8 cellular contexts compared by ENCODE assay signal in genomic region chr17:43832168-43832975, GRCh38. TPM values are rescaled to one million over a fixed set of nuclear protein-coding genes. Genes with fewer than 3 reads are reported as not detected.
DNase-seq lines count a peak whose midpoint lies in the region; ATAC-seq and TF ChIP-seq lines count a peak whose summit lies in the region.

No MANE protein-coding gene starts in this region.

- peak; percentile 32 to 44 for ATAC-seq in activated naive CD4-positive, alpha-beta T cell treated with anti-CD3 and anti-CD28 coated beads, Interleukin-2, amount 50 U/mL, for 72 hours
- ATAC-seq in left cardiac atrium = peak; percentile 69 to 79
- ATAC-seq in GM18519 (IDR thresholded peaks at IDR 0.05; ENCODE audit: low FRiP score, unreplicated experiment) = no peak
- no peak for ATAC-seq in GM18870 (IDR thresholded peaks at IDR 0.05; ENCODE audit: unreplicated experiment)

- peaks cover 9% of the 10 kb centered on the region; the same call in 1 of the 2 replicates for H3K4me1 ChIP-seq in ES-I3 (ENCODE audit: insufficient read depth, low read length)

- H3K4me3 Mint-ChIP-seq in progenitor cell of endocrine pancreas (ENCODE audit: low read depth) = peak overlapping the region; percentile 75

- peaks cover 5% of the 10 kb centered on the region; the same call in 1 of the 2 replicates for H3K9me3 ChIP-seq in ES-I3 (ENCODE audit: control insufficient read depth, insufficient read depth, low read length)

- DNase-seq in NCI-H1105 (lab: John Stamatoyannopoulos, UW) (peak; percentile 27), left cardiac atrium (peak; percentile 58), progenitor cell of endocrine pancreas (ENCODE audit: low spot score, unreplicated experiment) (peak; percentile 35), activated gamma-delta T cell (lab: John Stamatoyannopoulos, UW) (no peak)
- no peak for DNase-seq in activated naive CD4-positive, alpha-beta T cell treated with anti-CD3 and anti-CD28 coated beads, Interleukin-2, amount 50 U/mL, for 72 hours (ENCODE audit: low spot score in 2 of 2)

- H3K9ac ChIP-seq in ES-I3 (ENCODE audit: low read depth, low read length) = peak overlapping the region; percentile 91; the same call in 1 of the 2 replicates

- peaks cover 18% of the 10 kb centered on the region for H3K4me1 Mint-ChIP-seq in progenitor cell of endocrine pancreas (ENCODE audit: low read depth)

- no peaks in the 10 kb centered on the region for H3K36me3 ChIP-seq in ES-I3 (ENCODE audit: insufficient read depth, low read length)

- H3K27ac Mint-ChIP-seq in activated naive CD4-positive, alpha-beta T cell treated with anti-CD3 and anti-CD28 coated beads, Interleukin-2, amount 50 U/mL, for 72 hours = no peak overlapping the region
- no peak overlapping the region for H3K27ac Mint-ChIP-seq in progenitor cell of endocrine pancreas

- H3K27me3 Mint-ChIP-seq in progenitor cell of endocrine pancreas = peaks cover 31% of the 10 kb centered on the region

- H3K9me3 Mint-ChIP-seq in activated naive CD4-positive, alpha-beta T cell treated with anti-CD3 and anti-CD28 coated beads, Interleukin-2, amount 50 U/mL, for 72 hours = no peaks in the 10 kb centered on the region
- H3K9me3 Mint-ChIP-seq in progenitor cell of endocrine pancreas (ENCODE audit: low read depth) = peaks cover 5% of the 10 kb centered on the region

- no peak for TF ChIP-seq CTCF in progenitor cell of endocrine pancreas (IDR thresholded peaks at IDR 0.05; ENCODE audit: unreplicated experiment)

- intact Hi-C loops in left cardiac atrium (cut with DNase I) = loop anchor here in 1 of 2 donors (5.0 kb wide), 1 partner anchor 55 kb away; the partner anchor contains the start of gene DUSP3

- H3K36me3 Mint-ChIP-seq in activated naive CD4-positive, alpha-beta T cell treated with anti-CD3 and anti-CD28 coated beads, Interleukin-2, amount 50 U/mL, for 72 hours = peaks cover 0 to 6% of the 10 kb centered on the region in 2 donors
- peaks cover 5% of the 10 kb centered on the region for H3K36me3 Mint-ChIP-seq in progenitor cell of endocrine pancreas (ENCODE audit: insufficient read depth)

RNA-seq across cellular contexts. Expression of gene MPP3, which starts 0.6 kb away (rescaled TPM):
- total RNA-seq in activated naive CD4-positive, alpha-beta T cell treated with anti-CD3 and anti-CD28 coated beads, Interleukin-2, amount 50 U/mL, for 72 hours = under 1 TPM in 1 of 2 donors, not detected in 1; 0.99 TPM
- total RNA-seq in left cardiac atrium (10 to 100 TPM; 30.7 to 74.2 TPM), progenitor cell of endocrine pancreas (12.6 and 13.2 TPM in 2 replicates)

RNA-seq across cellular contexts. Expression of gene CD300LG, which starts 14.6 kb away (rescaled TPM):
- total RNA-seq in activated naive CD4-positive, alpha-beta T cell treated with anti-CD3 and anti-CD28 coated beads, Interleukin-2, amount 50 U/mL, for 72 hours = not detected
- total RNA-seq in left cardiac atrium (10 to 100 TPM; 14.5 to 15.0 TPM), progenitor cell of endocrine pancreas (not detected in 2 replicates)

RNA-seq across cellular contexts. Expression of gene CFAP97D1, which starts 52.1 kb away (rescaled TPM):
- not detected for total RNA-seq in activated naive CD4-positive, alpha-beta T cell treated with anti-CD3 and anti-CD28 coated beads, Interleukin-2, amount 50 U/mL, for 72 hours
- total RNA-seq in left cardiac atrium (not detected), progenitor cell of endocrine pancreas (0.07 TPM in 1 of 2 replicates, not detected in the other)

RNA-seq across cellular contexts. Expression of gene DUSP3, which starts 53.6 kb away (rescaled TPM):
- total RNA-seq in activated naive CD4-positive, alpha-beta T cell treated with anti-CD3 and anti-CD28 coated beads, Interleukin-2, amount 50 U/mL, for 72 hours = 10 to 100 TPM; 15.2 to 24.8 TPM
- total RNA-seq in left cardiac atrium = 100 to 1,000 TPM; 149 to 204 TPM
- total RNA-seq in progenitor cell of endocrine pancreas = 58.0 and 58.3 TPM in 2 replicates

Comparison
In these comparisons a context has a peak if more than half of its experiments do, and no peak if none do; other contexts are left out.
1. DNase-seq: peak in NCI-H1105 (single experiment), left cardiac atrium (single experiment) and progenitor cell of endocrine pancreas (single experiment); none in activated naive CD4-positive, alpha-beta T cell treated with anti-CD3 and anti-CD28 coated beads, Interleukin-2, amount 50 U/mL, for 72 hours (0 of 2) and activated gamma-delta T cell (single experiment).
2. ATAC-seq: peak in activated naive CD4-positive, alpha-beta T cell treated with anti-CD3 and anti-CD28 coated beads, Interleukin-2, amount 50 U/mL, for 72 hours (2 of 2) and left cardiac atrium (2 of 2); none in GM18519 (single experiment) and GM18870 (single experiment).
3. RNA of gene CD300LG, which starts 14.6 kb away (total RNA-seq): 14.5 to 15.0 TPM in left cardiac atrium; not detected in activated naive CD4-positive, alpha-beta T cell treated with anti-CD3 and anti-CD28 coated beads, Interleukin-2, amount 50 U/mL, for 72 hours and not detected in progenitor cell of endocrine pancreas; every median in the first group is over 10 times any median in the second.